ENCODE assay signal across 14 cellular contexts in the genomic region with DNA sequence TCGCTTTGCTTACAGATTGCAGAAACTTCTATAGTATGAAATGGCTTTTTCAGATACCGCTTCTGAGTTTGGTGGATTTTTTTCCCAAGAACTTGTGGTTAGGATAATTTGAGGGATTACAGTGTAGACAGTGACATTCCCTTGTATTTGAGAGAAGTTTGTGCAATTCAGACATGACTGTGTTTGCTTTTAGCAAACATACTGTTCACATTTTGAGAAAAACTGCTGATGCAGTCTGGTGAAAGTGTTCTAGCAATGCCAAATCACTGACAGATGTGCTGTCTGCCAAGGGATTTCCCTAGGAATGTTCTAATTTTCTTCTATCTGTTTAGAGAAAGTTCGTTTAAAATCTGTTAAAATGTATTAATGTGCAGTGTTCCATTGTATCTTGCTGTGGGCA.
DNase-seq lines count a peak whose midpoint lies in the region; ATAC-seq lines count a peak whose summit lies in the region.
"Had no signal": no experiment of that assay in that cellular context is flagged by ENCODE, and none has a peak within 500 bp of the region (broad histone marks: within the 10 kb centered on the region; RNA-seq: fewer than 3 reads in every experiment).

No MANE protein-coding gene starts in this region.

- DNase-seq in GM03348 (ENCODE audit: low spot score) (peak; percentile 20), amniotic epithelial cell (ENCODE audit: low read depth) (peak; percentile 1), fibroblast of the conjunctiva (ENCODE audit: low read depth) (peak; percentile 64), sciatic nerve (ENCODE audit: low spot score) (no peak), NCI-H2029 (lab: John Stamatoyannopoulos, UW) (no peak), DMS53 treated with DMSO at 0.1 percent for 48 hours (lab: John Stamatoyannopoulos, UW; ENCODE audit: unreplicated experiment) (no peak), activated T-cell treated with anti-CD3 and anti-CD28 coated beads for 4 hours (no peak)
- DNase-seq: NCI-H1092, NCI-H1694 treated with DMSO at 0.1 percent for 48 hours, NCI-H2171, NCI-H774, SIG-M5 had no signal

- intact Hi-C loops in sciatic nerve (cut with DNase I): no loop called here

- ATAC-seq in sciatic nerve (peak; percentile 39), HG02840 (IDR thresholded peaks at IDR 0.05; ENCODE audit: low FRiP score, unreplicated experiment) (no peak)
- ATAC-seq: K562 had no signal

Comparison
In these comparisons a context has a peak if more than half of its experiments do, and no peak if none do; other contexts are left out.
1. DNase-seq: peak in GM03348 (single experiment), amniotic epithelial cell (single experiment) and fibroblast of the conjunctiva (single experiment); none in sciatic nerve (single experiment), NCI-H2029 (single experiment), DMS53 treated with DMSO at 0.1 percent for 48 hours (single experiment) and activated T-cell treated with anti-CD3 and anti-CD28 coated beads for 4 hours (single experiment).